Comparison of ENCODE assay signal across 11 cellular contexts in genomic region chr10:114401195-114401741, GRCh38. TPM values are rescaled to one million over a fixed set of nuclear protein-coding genes. Genes with fewer than 3 reads are reported as not detected.
DNase-seq lines count a peak whose midpoint lies in the region; ATAC-seq and TF ChIP-seq lines count a peak whose summit lies in the region.
"Had no signal": no experiment of that assay in that cellular context is flagged by ENCODE, and none has a peak within 500 bp of the region (broad histone marks: within the 10 kb centered on the region; RNA-seq: fewer than 3 reads in every experiment).

No MANE protein-coding gene starts in this region.

- intact Hi-C loops in right cardiac atrium (cut with DNase I) (no loop called here), psoas muscle (cut with DNase I) (no loop called here)

- peaks cover 91% of the 10 kb centered on the region for H3K27me3 Mint-ChIP-seq in brain

- WGBS in right cardiac atrium: 51% methylated on average over 7 of the region's 7 CpGs
- WGBS in psoas muscle, 3 donors: 16 to 36% (median 17%) methylated on average over 7 of the region's 7 CpGs

- H3K4me1 ChIP-seq in right cardiac atrium (ENCODE audit: control insufficient read depth, insufficient read depth, low read length) (no peaks in the 10 kb centered on the region), psoas muscle (peaks cover 9% of the 10 kb centered on the region)

- H3K4me3 ChIP-seq in BJ (ENCODE audit: low read depth, low read length): no peak overlapping the region
- H3K4me3 ChIP-seq in right cardiac atrium (ENCODE audit: low read length): no peak overlapping the region
- H3K4me3 ChIP-seq in psoas muscle: no peak overlapping the region

- no peaks in the 10 kb centered on the region for H3K36me3 Mint-ChIP-seq in brain

- POLR2A ChIA-PET in BJ (lab: Charles Lee): no interaction called here

- peak overlapping the region in 3 of 5 experiments; percentile 22 to 81 (median 56) for H3K4me3 Mint-ChIP-seq in brain
- H3K4me3 Mint-ChIP-seq: CD4-positive, CD25-positive, alpha-beta regulatory T cell had no signal

- H3K9me3 ChIP-seq in right cardiac atrium (ENCODE audit: control insufficient read depth, low read length) (no peaks in the 10 kb centered on the region), psoas muscle (no peaks in the 10 kb centered on the region)

- H3K4me1 Mint-ChIP-seq in brain: peaks cover 46% of the 10 kb centered on the region

- peak; percentile 62 to 63 for ATAC-seq in right cardiac atrium
- ATAC-seq in psoas muscle: peak; percentile 61 to 77 (median 74)
- no peak for ATAC-seq in HG02870 (IDR thresholded peaks at IDR 0.05; ENCODE audit: unreplicated experiment)
- no peak for ATAC-seq in GM18858 (IDR thresholded peaks at IDR 0.05; ENCODE audit: unreplicated experiment)

- CTCF ChIA-PET in BJ (lab: Yijun Ruan, JAX): interaction anchor here (0.7 to 1.2 kb wide), 2 partner anchors 26 to 97 kb away, joined by 3 read pairs; no protein-coding TSS in a partner anchor

- H3K27ac Mint-ChIP-seq in brain: peak overlapping the region in 1 of 5 experiments; percentile 67
- H3K27ac Mint-ChIP-seq: CD4-positive, CD25-positive, alpha-beta regulatory T cell; naive B cell had no signal

- peaks cover 1 to 9% (median 4%) of the 10 kb centered on the region in 5 experiments for H3K9me3 Mint-ChIP-seq in brain

- H3K36me3 ChIP-seq in BJ (ENCODE audit: control insufficient read depth, insufficient read depth, low read length): no peaks in the 10 kb centered on the region
- H3K36me3 ChIP-seq in psoas muscle (ENCODE audit: insufficient read depth in 1 of 2, low read depth in 1 of 2): no peaks in the 10 kb centered on the region

- DNase-seq in BJ (ENCODE audit: low read depth): peak; percentile 59
- DNase-seq in right cardiac atrium: peak; percentile 77 to 90 (median 81)
- peak; percentile 76 to 84 for DNase-seq in psoas muscle
- DNase-seq in SK-N-DZ (ENCODE audit: low spot score): no peak
- DNase-seq in NCI-H2171 treated with DMSO at 0.1 percent for 48 hours (lab: John Stamatoyannopoulos, UW): no peak
- DNase-seq: CD4-positive, CD25-positive, alpha-beta regulatory T cell; naive B cell had no signal

- no peak overlapping the region for H3K27ac ChIP-seq in right cardiac atrium (ENCODE audit: low read length)
- peak overlapping the region; percentile 16 for H3K27ac ChIP-seq in psoas muscle
- H3K27ac ChIP-seq: VCaP had no signal

- TF ChIP-seq CTCF in BJ (IDR thresholded peaks at IDR 0.05; ENCODE audit: insufficient read depth, low read depth, low read length) (no peak), brain (conservative IDR thresholded peaks at IDR 0.05) (no peak), psoas muscle (IDR thresholded peaks at IDR 0.05) (no peak)

- H3K27me3 ChIP-seq in BJ (ENCODE audit: control insufficient read depth, insufficient read depth, low read length) (peaks cover 39% of the 10 kb centered on the region), right cardiac atrium (ENCODE audit: control insufficient read depth, insufficient read depth) (no peaks in the 10 kb centered on the region), psoas muscle (ENCODE audit: insufficient read depth in 3 of 3, low read length in 2 of 3) (peaks cover 0 to 81% (median 23%) of the 10 kb centered on the region in 3 donors)

RNA-seq across cellular contexts. Expression of gene AFAP1L2, which starts 3.0 kb away (rescaled TPM):
- polyA plus RNA-seq in BJ (2011; rRNA removed) (0.10 and 0.22 TPM in 2 replicates), brain (ENCODE audit: insufficient read depth, low read depth, low replicate concordance) (7.5 TPM), right cardiac atrium (3.7 TPM), psoas muscle (1 to 10 TPM in 2 of 3 donors, under 1 TPM in 1; 0.75 to 1.7 (median 1.4) TPM)
- polyA minus RNA-seq in BJ (2011; rRNA and poly(A)+ RNA removed): 0.05 and 0.31 TPM in 2 replicates
- total RNA-seq in right cardiac atrium (1 to 10 TPM; 5.5 to 7.7 (median 6.3) TPM), psoas muscle (1 to 10 TPM; 1.6 to 3.6 (median 2.6) TPM)
- 0.06 and 0.48 TPM in 2 replicates for polyA plus RNA-seq in SK-N-DZ (2014; cell fraction: cytosol; rRNA removed)
- polyA plus RNA-seq in SK-N-DZ (2014; cell fraction: nucleus; rRNA removed): 1.8 TPM in 2 replicates

Comparison
In these comparisons a context has a peak if more than half of its experiments do, and no peak if none do; other contexts are left out.
1. DNase-seq: peak in BJ (single experiment), right cardiac atrium (3 of 3) and psoas muscle (2 of 2); none in SK-N-DZ (single experiment) and NCI-H2171 treated with DMSO at 0.1 percent for 48 hours (single experiment).
2. ATAC-seq: peak in right cardiac atrium (2 of 2) and psoas muscle (4 of 4); none in HG02870 (single experiment) and GM18858 (single experiment).